ENCODE assay signal across 11 cellular contexts in genomic region chr1:36123357-36123756, GRCh38. TPM values are rescaled to one million over a fixed set of nuclear protein-coding genes. Genes with fewer than 3 reads are reported as not detected.
DNase-seq lines count a peak whose midpoint lies in the region; ATAC-seq and TF ChIP-seq lines count a peak whose summit lies in the region.
"Had no signal": no experiment of that assay in that cellular context is flagged by ENCODE, and none has a peak within 500 bp of the region (broad histone marks: within the 10 kb centered on the region; RNA-seq: fewer than 3 reads in every experiment).

No MANE protein-coding gene starts in this region.

- no peaks in the 10 kb centered on the region for H4K20me1 ChIP-seq in Karpas-422 (ENCODE audit: insufficient read depth, low read depth, low read length)

- no peak overlapping the region for H3K27ac ChIP-seq in CD8-positive, alpha-beta T cell (ENCODE audit: low read depth, low read length)
- H3K27ac ChIP-seq in Karpas-422 (ENCODE audit: low read length): no peak overlapping the region
- H3K27ac ChIP-seq: ovary had no signal

- peak overlapping the region; percentile 56 for H3K4me3 Mint-ChIP-seq in CD8-positive, alpha-beta T cell
- peak overlapping the region in 1 of 2 donors; percentile 3 for H3K4me3 Mint-ChIP-seq in effector memory CD8-positive, alpha-beta T cell
- H3K4me3 Mint-ChIP-seq in natural killer cell treated with Interleukin-12 subunit alpha and Interleukin-12 subunit beta and Interleukin-15 and Interleukin-18, amount 100 ng/mL, for 72 hours: peak overlapping the region; percentile 6

- peaks cover 34% of the 10 kb centered on the region for H3K4me1 ChIP-seq in CD8-positive, alpha-beta T cell (ENCODE audit: insufficient read depth, low read length)
- peaks cover 7% of the 10 kb centered on the region for H3K4me1 ChIP-seq in Karpas-422 (ENCODE audit: low read length)

- POLR2A ChIA-PET in CD8-positive, alpha-beta T cell (lab: Charles Lee): no interaction called here

- CTCF ChIA-PET in CD8-positive, alpha-beta T cell (lab: Charles Lee): no interaction called here

- H3K9me2 ChIP-seq in Karpas-422 (replicated peaks; ENCODE audit: insufficient read depth, low read length): no peaks in the 10 kb centered on the region

- no peaks in the 10 kb centered on the region for H3K36me3 Mint-ChIP-seq in CD8-positive, alpha-beta T cell
- H3K36me3 Mint-ChIP-seq in effector memory CD8-positive, alpha-beta T cell (ENCODE audit: insufficient read depth): peaks cover 2% of the 10 kb centered on the region
- no peaks in the 10 kb centered on the region for H3K36me3 Mint-ChIP-seq in natural killer cell treated with Interleukin-12 subunit alpha and Interleukin-12 subunit beta and Interleukin-15 and Interleukin-18, amount 100 ng/mL, for 72 hours

- H3K4me1 Mint-ChIP-seq in CD8-positive, alpha-beta T cell (ENCODE audit: low read depth): peaks cover 28% of the 10 kb centered on the region
- peaks cover 16 to 17% of the 10 kb centered on the region in 2 donors for H3K4me1 Mint-ChIP-seq in effector memory CD8-positive, alpha-beta T cell (ENCODE audit: low read depth in 2 of 2)
- peaks cover 23 to 25% of the 10 kb centered on the region in 2 donors for H3K4me1 Mint-ChIP-seq in natural killer cell treated with Interleukin-12 subunit alpha and Interleukin-12 subunit beta and Interleukin-15 and Interleukin-18, amount 100 ng/mL, for 72 hours (ENCODE audit: low read depth in 2 of 2)

- TF ChIP-seq CTCF in CD8-positive, alpha-beta T cell (IDR thresholded peaks at IDR 0.05): no peak

- intact Hi-C loops in CD8-positive, alpha-beta T cell (cut with DNase I, micrococcal nuclease): no loop called here

- H3K27ac Mint-ChIP-seq in CD8-positive, alpha-beta T cell: peak overlapping the region; percentile 64
- no peak overlapping the region for H3K27ac Mint-ChIP-seq in effector memory CD8-positive, alpha-beta T cell
- H3K27ac Mint-ChIP-seq in natural killer cell treated with Interleukin-12 subunit alpha and Interleukin-12 subunit beta and Interleukin-15 and Interleukin-18, amount 100 ng/mL, for 72 hours: no peak overlapping the region

- ATAC-seq in CD8-positive, alpha-beta T cell: peak; percentile 58
- peak; percentile 59 for ATAC-seq in effector memory CD8-positive, alpha-beta T cell (replicated peaks)
- no peak for ATAC-seq in natural killer cell treated with Interleukin-12 subunit alpha and Interleukin-12 subunit beta and Interleukin-15 and Interleukin-18, amount 100 ng/mL, for 72 hours
- no peak for ATAC-seq in GM19035 (IDR thresholded peaks at IDR 0.05; ENCODE audit: unreplicated experiment)

- 0 out of 2 replicates have a peak overlapping the region, but pooled peaks have one; percentile 25 for H3K9ac ChIP-seq in Karpas-422 (ENCODE audit: low read length)

- peak in 1 of 7 experiments; percentile 35 for DNase-seq in CD8-positive, alpha-beta T cell
- DNase-seq in Karpas-422 (peak; percentile 56), LoVo (ENCODE audit: low spot score) (no peak), kidney tubule cell (ENCODE audit: low spot score) (no peak)
- DNase-seq in effector memory CD8-positive, alpha-beta T cell: no peak
- DNase-seq in natural killer cell treated with Interleukin-12 subunit alpha and Interleukin-12 subunit beta and Interleukin-15 and Interleukin-18, amount 100 ng/mL, for 72 hours (ENCODE audit: low spot score): no peak
- no peak for DNase-seq in activated CD4-positive, CD25-positive, alpha-beta regulatory T cell (lab: John Stamatoyannopoulos, UW)
- DNase-seq: DMS79 treated with DMSO at 0.1 percent for 48 hours, NCI-H187, ovary had no signal

- H3K36me3 ChIP-seq in CD8-positive, alpha-beta T cell (ENCODE audit: insufficient read depth, low read length): no peaks in the 10 kb centered on the region
- no peaks in the 10 kb centered on the region for H3K36me3 ChIP-seq in Karpas-422 (ENCODE audit: insufficient read depth, low read length)
- H3K36me3 ChIP-seq: ovary had no signal

- H3K27me3 ChIP-seq in CD8-positive, alpha-beta T cell (ENCODE audit: insufficient read depth, low read length): no peaks in the 10 kb centered on the region
- no peaks in the 10 kb centered on the region for H3K27me3 ChIP-seq in Karpas-422 (ENCODE audit: low read length)
- H3K27me3 ChIP-seq: ovary had no signal

- peak overlapping the region; percentile 59; the same call in 1 of the 2 replicates for H2AFZ ChIP-seq in Karpas-422 (ENCODE audit: low read length)

- H3K79me2 ChIP-seq in Karpas-422 (ENCODE audit: low read length): no peaks in the 10 kb centered on the region

- no peaks in the 10 kb centered on the region for H3K9me3 Mint-ChIP-seq in CD8-positive, alpha-beta T cell
- H3K9me3 Mint-ChIP-seq in effector memory CD8-positive, alpha-beta T cell: no peaks in the 10 kb centered on the region
- H3K9me3 Mint-ChIP-seq in natural killer cell treated with Interleukin-12 subunit alpha and Interleukin-12 subunit beta and Interleukin-15 and Interleukin-18, amount 100 ng/mL, for 72 hours: no peaks in the 10 kb centered on the region

- peak overlapping the region; percentile 33 for H3K4me2 ChIP-seq in Karpas-422 (ENCODE audit: low read depth, low read length, poor library complexity, severe bottlenecking)

- no peak overlapping the region for H3K4me3 ChIP-seq in CD8-positive, alpha-beta T cell (ENCODE audit: low read depth, low read length)
- H3K4me3 ChIP-seq in Karpas-422 (ENCODE audit: low read length): no peak overlapping the region
- H3K4me3 ChIP-seq: ovary had no signal

- H3K27me3 Mint-ChIP-seq in CD8-positive, alpha-beta T cell (ENCODE audit: low read depth): peaks cover 37% of the 10 kb centered on the region
- H3K27me3 Mint-ChIP-seq in effector memory CD8-positive, alpha-beta T cell: peaks cover 55 to 69% of the 10 kb centered on the region in 2 donors
- H3K27me3 Mint-ChIP-seq in natural killer cell treated with Interleukin-12 subunit alpha and Interleukin-12 subunit beta and Interleukin-15 and Interleukin-18, amount 100 ng/mL, for 72 hours: peaks cover 23 to 36% of the 10 kb centered on the region in 2 donors

- no peaks in the 10 kb centered on the region for H3K9me3 ChIP-seq in CD8-positive, alpha-beta T cell (ENCODE audit: low read length)
- no peaks in the 10 kb centered on the region for H3K9me3 ChIP-seq in Karpas-422 (ENCODE audit: low read length)
- H3K9me3 ChIP-seq: ovary had no signal

RNA-seq across cellular contexts. Expression of gene COL8A2, which starts 1.7 kb away (rescaled TPM):
- total RNA-seq in CD8-positive, alpha-beta T cell: under 1 TPM in 1 of 2 experiments, not detected in 1; 0.08 TPM
- 0.04 TPM in 1 of 2 replicates, not detected in the other for total RNA-seq in Karpas-422 (2014; rRNA removed; shearing (Covaris generic); ENCODE audit: low replicate concordance)
- total RNA-seq in natural killer cell treated with Interleukin-12 subunit alpha and Interleukin-12 subunit beta and Interleukin-15 and Interleukin-18, amount 100 ng/mL, for 72 hours: under 1 TPM in 1 of 2 donors, not detected in 1; 0.08 TPM

RNA-seq across cellular contexts. Expression of gene TRAPPC3, which starts 25.9 kb away (rescaled TPM):
- total RNA-seq in CD8-positive, alpha-beta T cell: 10 to 100 TPM; 18.4 to 21.6 TPM
- total RNA-seq in Karpas-422 (2014; rRNA removed; shearing (Covaris generic); ENCODE audit: low replicate concordance): 46.7 and 81.0 TPM in 2 replicates
- 10 to 100 TPM; 58.4 to 69.2 TPM for total RNA-seq in natural killer cell treated with Interleukin-12 subunit alpha and Interleukin-12 subunit beta and Interleukin-15 and Interleukin-18, amount 100 ng/mL, for 72 hours

RNA-seq across cellular contexts. Expression of gene MAP7D1, which starts 32.6 kb away (rescaled TPM):
- 100 to 1,000 TPM; 113 to 117 TPM for total RNA-seq in CD8-positive, alpha-beta T cell
- total RNA-seq in Karpas-422 (2014; rRNA removed; shearing (Covaris generic); ENCODE audit: low replicate concordance): 24.1 and 87.3 TPM in 2 replicates
- total RNA-seq in natural killer cell treated with Interleukin-12 subunit alpha and Interleukin-12 subunit beta and Interleukin-15 and Interleukin-18, amount 100 ng/mL, for 72 hours: 100 to 1,000 TPM; 153 to 196 TPM

RNA-seq across cellular contexts. Expression of gene ADPRS, which starts 34.7 kb away (rescaled TPM):
- 10 to 100 TPM; 26.2 to 26.7 TPM for total RNA-seq in CD8-positive, alpha-beta T cell
- 29.3 and 42.8 TPM in 2 replicates for total RNA-seq in Karpas-422 (2014; rRNA removed; shearing (Covaris generic); ENCODE audit: low replicate concordance)
- total RNA-seq in natural killer cell treated with Interleukin-12 subunit alpha and Interleukin-12 subunit beta and Interleukin-15 and Interleukin-18, amount 100 ng/mL, for 72 hours: 10 to 100 TPM; 43.5 to 47.9 TPM

RNA-seq across cellular contexts. Expression of gene TEKT2, which starts 39.5 kb away (rescaled TPM):
- total RNA-seq in CD8-positive, alpha-beta T cell: under 1 TPM; 0.35 to 0.47 TPM
- total RNA-seq in Karpas-422 (2014; rRNA removed; shearing (Covaris generic); ENCODE audit: low replicate concordance): 0.86 and 1.7 TPM in 2 replicates
- not detected for total RNA-seq in natural killer cell treated with Interleukin-12 subunit alpha and Interleukin-12 subunit beta and Interleukin-15 and Interleukin-18, amount 100 ng/mL, for 72 hours

Comparison
In these comparisons a context has a peak if more than half of its experiments do, and no peak if none do; other contexts are left out.
1. ATAC-seq: peak in CD8-positive, alpha-beta T cell (single experiment) and effector memory CD8-positive, alpha-beta T cell (single experiment); none in natural killer cell treated with Interleukin-12 subunit alpha and Interleukin-12 subunit beta and Interleukin-15 and Interleukin-18, amount 100 ng/mL, for 72 hours (0 of 2) and GM19035 (single experiment).